Comparison of ENCODE assay signal across 12 cellular contexts in the genomic region with DNA sequence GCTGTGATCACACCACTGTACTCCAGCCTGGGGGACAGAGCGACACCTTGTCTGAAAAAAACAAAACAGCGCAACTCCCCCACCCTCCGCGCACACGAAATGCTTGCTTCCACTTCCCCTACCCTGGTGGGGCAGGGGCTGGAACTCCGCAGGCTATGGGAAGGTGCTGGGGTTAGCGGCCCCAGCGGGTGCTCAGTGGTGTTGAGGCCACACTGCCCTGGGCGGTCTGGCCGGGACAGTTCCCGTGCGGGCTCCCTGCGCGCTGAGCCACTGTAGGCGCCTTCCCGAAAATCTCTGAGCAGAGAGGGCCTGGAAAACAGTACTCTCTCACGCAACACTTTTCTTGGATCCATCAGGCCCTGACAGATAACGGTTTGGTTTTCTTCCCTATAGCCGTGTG. TPM values are rescaled to one million over a fixed set of nuclear protein-coding genes. Genes with fewer than 3 reads are reported as not detected.
DNase-seq lines count a peak whose midpoint lies in the region; ATAC-seq, FAIRE-seq and TF ChIP-seq lines count a peak whose summit lies in the region.
"Had no signal": no experiment of that assay in that cellular context is flagged by ENCODE, and none has a peak within 500 bp of the region (broad histone marks: within the 10 kb centered on the region; RNA-seq: fewer than 3 reads in every experiment).

No MANE protein-coding gene starts in this region.

- POLR2A ChIA-PET in RWPE1 (lab: Yijun Ruan, JAX; ENCODE audit: low non-redundant PET) = no interaction called here

- CTCF ChIA-PET in RWPE1 (lab: Yijun Ruan, JAX) = interaction anchor here (0.6 kb wide), 1 partner anchor 21 kb away, joined by 5 read pairs; no protein-coding TSS in a partner anchor

- H3F3A ChIP-seq in neural cell (ENCODE audit: insufficient read depth, low read length, poor library complexity, severe bottlenecking) = peaks cover 7% of the 10 kb centered on the region

- no peaks in the 10 kb centered on the region for H3K9me2 ChIP-seq in neural cell (ENCODE audit: insufficient read depth, low read length)

- TF ChIP-seq EP300 in gastroesophageal sphincter (IDR thresholded peaks at IDR 0.05) (no peak), neural cell (conservative IDR thresholded peaks at IDR 0.05; ENCODE audit: poor library complexity, severe bottlenecking) (no peak), tibial nerve (IDR thresholded peaks at IDR 0.05) (no peak)

- H3K79me2 ChIP-seq in neural cell (replicated peaks; ENCODE audit: insufficient read depth, low read length) = peaks cover 6% of the 10 kb centered on the region

- no peak for ATAC-seq in gastroesophageal sphincter
- ATAC-seq: CD8-positive, alpha-beta T cell had no signal

- FAIRE-seq in small intestine (lab: Jason Lieb, UNC) = no peak

- H4K20me1 ChIP-seq in neural cell (ENCODE audit: insufficient read depth) = no peaks in the 10 kb centered on the region

- H3K4me2 ChIP-seq in neural cell (ENCODE audit: low read length) = no peak overlapping the region

- in situ Hi-C loops in GM13977 (cut with MboI; ENCODE audit: low pct_unique_long_range_greater_than_20kb, low sequenced_read_pairs, unreplicated experiment) = loop anchor here (25.0 kb wide), 1 partner anchor 232 kb away; no protein-coding TSS in a partner anchor

- DNase-seq in RWPE1 (ENCODE audit: low spot score) (no peak), tibial nerve (ENCODE audit: low spot score in 2 of 2) (no peak), GM13977 (ENCODE audit: low spot score) (no peak), small intestine (no peak), NCI-H1105 (lab: John Stamatoyannopoulos, UW) (no peak), DMS79 (lab: John Stamatoyannopoulos, UW) (no peak)
- DNase-seq: CD8-positive, alpha-beta T cell; glutamatergic neuron; NCI-H446 had no signal

- H3K9me3 ChIP-seq in gastroesophageal sphincter (no peaks in the 10 kb centered on the region), neural cell (ENCODE audit: low read length) (no peaks in the 10 kb centered on the region), tibial nerve (no peaks in the 10 kb centered on the region), small intestine (ENCODE audit: control insufficient read depth, low read depth) (no peaks in the 10 kb centered on the region)
- H3K9me3 ChIP-seq: Peyer's patch had no signal

- peaks cover 0 to 44% (median 20%) of the 10 kb centered on the region in 3 donors for H3K4me1 ChIP-seq in gastroesophageal sphincter
- H3K4me1 ChIP-seq in tibial nerve = peaks cover 0 to 40% (median 16%) of the 10 kb centered on the region in 4 donors
- H3K4me1 ChIP-seq in small intestine (ENCODE audit: control insufficient read depth in 2 of 2, insufficient read depth in 1 of 2, low read depth in 1 of 2, low read length in 1 of 2) = no peaks in the 10 kb centered on the region

- WGBS in gastroesophageal sphincter (ENCODE audit: low coverage in 1 of 2), 2 donors = 72 to 79% methylated on average over 2 to 7 of the region's 19 CpGs
- 81 to 90% methylated on average over 19 of the region's 19 CpGs for WGBS in tibial nerve, 2 donors
- 83 to 85% (median 84%) methylated on average over 19 of the region's 19 CpGs for WGBS in small intestine, 3 donors

- TF ChIP-seq RAD21 in neural cell (conservative IDR thresholded peaks at IDR 0.05) = no peak

- no peak for TF ChIP-seq POLR2A in gastroesophageal sphincter (IDR thresholded peaks at IDR 0.05)
- TF ChIP-seq POLR2A in tibial nerve (IDR thresholded peaks at IDR 0.05) = no peak

- H3K9ac ChIP-seq in neural cell (ENCODE audit: low read length) = peak overlapping the region; percentile 79

- peak overlapping the region in 1 of 2 donors; percentile 91 for H3K4me3 ChIP-seq in gastroesophageal sphincter
- peak overlapping the region; percentile 77 for H3K4me3 ChIP-seq in neural cell (ENCODE audit: low read length)
- H3K4me3 ChIP-seq in tibial nerve = peak overlapping the region in 1 of 4 donors; percentile 93
- H3K4me3 ChIP-seq in small intestine (ENCODE audit: low read depth in 1 of 2, low read length in 2 of 2) = no peak overlapping the region

- no peak overlapping the region for H2AFZ ChIP-seq in neural cell (ENCODE audit: low read depth, low read length)

- no peaks in the 10 kb centered on the region for H3K27me3 ChIP-seq in gastroesophageal sphincter
- no peaks in the 10 kb centered on the region for H3K27me3 ChIP-seq in neural cell (ENCODE audit: insufficient read depth, low read depth, low read length)
- no peaks in the 10 kb centered on the region for H3K27me3 ChIP-seq in tibial nerve
- H3K27me3 ChIP-seq in small intestine (ENCODE audit: control insufficient read depth in 2 of 2, insufficient read depth in 2 of 2, low read length in 2 of 2) = peaks cover 7 to 23% of the 10 kb centered on the region in 2 donors

- TF ChIP-seq CTCF in RWPE1 (conservative IDR thresholded peaks at IDR 0.05; ENCODE audit: low read depth) = no peak
- no peak for TF ChIP-seq CTCF in gastroesophageal sphincter (IDR thresholded peaks at IDR 0.05)
- TF ChIP-seq CTCF in neural cell (IDR thresholded peaks at IDR 0.05; ENCODE audit: poor library complexity, severe bottlenecking) = no peak
- no peak for TF ChIP-seq CTCF in tibial nerve (IDR thresholded peaks at IDR 0.05)
- no peak for TF ChIP-seq CTCF in GM13977 (IDR thresholded peaks at IDR 0.05; ENCODE audit: extremely low read depth, insufficient read depth, missing control alignments)

- no peaks in the 10 kb centered on the region for H3K36me3 ChIP-seq in gastroesophageal sphincter
- no peaks in the 10 kb centered on the region for H3K36me3 ChIP-seq in neural cell (ENCODE audit: insufficient read depth, low read length)
- no peaks in the 10 kb centered on the region for H3K36me3 ChIP-seq in tibial nerve
- no peaks in the 10 kb centered on the region for H3K36me3 ChIP-seq in small intestine (ENCODE audit: control insufficient read depth in 2 of 2, insufficient read depth in 2 of 2, low read length in 2 of 2)
- H3K36me3 ChIP-seq: Peyer's patch had no signal

- peak overlapping the region; percentile 75 for H3K27ac ChIP-seq in RWPE1
- peak overlapping the region in 3 of 4 donors; percentile 85 to 93 (median 88) for H3K27ac ChIP-seq in gastroesophageal sphincter
- peak overlapping the region; percentile 62 for H3K27ac ChIP-seq in neural cell (ENCODE audit: low read length)
- H3K27ac ChIP-seq in tibial nerve = peak overlapping the region in 3 of 4 donors; percentile 73 to 96 (median 95)
- H3K27ac ChIP-seq in small intestine (ENCODE audit: low read depth in 1 of 2, low read length in 1 of 2) = no peak overlapping the region

TF ChIP-seq in neural cell, 6 proteins besides CTCF, POLR2A, EP300 and RAD21:
- TF ChIP-seq SMC3 (conservative IDR thresholded peaks at IDR 0.05; ENCODE audit: poor library complexity) = no peak
- TF ChIP-seq, protein P1, sequence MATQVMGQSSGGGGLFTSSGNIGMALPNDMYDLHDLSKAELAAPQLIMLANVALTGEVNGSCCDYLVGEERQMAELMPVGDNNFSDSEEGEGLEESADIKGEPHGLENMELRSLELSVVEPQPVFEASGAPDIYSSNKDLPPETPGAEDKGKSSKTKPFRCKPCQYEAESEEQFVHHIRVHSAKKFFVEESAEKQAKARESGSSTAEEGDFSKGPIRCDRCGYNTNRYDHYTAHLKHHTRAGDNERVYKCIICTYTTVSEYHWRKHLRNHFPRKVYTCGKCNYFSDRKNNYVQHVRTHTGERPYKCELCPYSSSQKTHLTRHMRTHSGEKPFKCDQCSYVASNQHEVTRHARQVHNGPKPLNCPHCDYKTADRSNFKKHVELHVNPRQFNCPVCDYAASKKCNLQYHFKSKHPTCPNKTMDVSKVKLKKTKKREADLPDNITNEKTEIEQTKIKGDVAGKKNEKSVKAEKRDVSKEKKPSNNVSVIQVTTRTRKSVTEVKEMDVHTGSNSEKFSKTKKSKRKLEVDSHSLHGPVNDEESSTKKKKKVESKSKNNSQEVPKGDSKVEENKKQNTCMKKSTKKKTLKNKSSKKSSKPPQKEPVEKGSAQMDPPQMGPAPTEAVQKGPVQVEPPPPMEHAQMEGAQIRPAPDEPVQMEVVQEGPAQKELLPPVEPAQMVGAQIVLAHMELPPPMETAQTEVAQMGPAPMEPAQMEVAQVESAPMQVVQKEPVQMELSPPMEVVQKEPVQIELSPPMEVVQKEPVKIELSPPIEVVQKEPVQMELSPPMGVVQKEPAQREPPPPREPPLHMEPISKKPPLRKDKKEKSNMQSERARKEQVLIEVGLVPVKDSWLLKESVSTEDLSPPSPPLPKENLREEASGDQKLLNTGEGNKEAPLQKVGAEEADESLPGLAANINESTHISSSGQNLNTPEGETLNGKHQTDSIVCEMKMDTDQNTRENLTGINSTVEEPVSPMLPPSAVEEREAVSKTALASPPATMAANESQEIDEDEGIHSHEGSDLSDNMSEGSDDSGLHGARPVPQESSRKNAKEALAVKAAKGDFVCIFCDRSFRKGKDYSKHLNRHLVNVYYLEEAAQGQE (IDR thresholded peaks at IDR 0.05; ENCODE audit: borderline replicate concordance) = no peak
- no peak for TF ChIP-seq EZH2 (IDR thresholded peaks at IDR 0.05; ENCODE audit: borderline replicate concordance, insufficient read depth, low read length, poor library complexity, severe bottlenecking)
- TF ChIP-seq MXI1 (conservative IDR thresholded peaks at IDR 0.05; ENCODE audit: poor library complexity, severe bottlenecking) = no peak
- TF ChIP-seq POLR2AphosphoS5 (IDR thresholded peaks at IDR 0.05) = no peak
- TF ChIP-seq TAF1 (IDR thresholded peaks at IDR 0.05; ENCODE audit: low read depth) = no peak

RNA-seq across cellular contexts. Expression of a gene that starts 1.1 kb away (rescaled TPM):
- total RNA-seq in gastroesophageal sphincter = 10 to 100 TPM; 18.8 to 59.6 (median 43.6) TPM
- polyA plus RNA-seq in neural cell = 9.8 and 16.0 TPM in 2 replicates
- polyA minus RNA-seq in neural cell = 15.7 and 19.5 TPM in 2 replicates
- total RNA-seq in tibial nerve = 10 to 100 TPM; 18.4 to 55.5 (median 30.4) TPM
- 1 to 10 TPM in 2 of 3 donors, not detected in 1; 2.4 to 5.8 TPM for polyA plus RNA-seq in small intestine

RNA-seq across cellular contexts. Expression of a gene that starts 52.3 kb away (rescaled TPM):
- 100 to 1,000 TPM in 1 of 4 donors, 10 to 100 TPM in 3; 71.3 to 131 (median 84.7) TPM for total RNA-seq in gastroesophageal sphincter
- 232 and 245 TPM in 2 replicates for polyA plus RNA-seq in neural cell
- 198 and 202 TPM in 2 replicates for polyA minus RNA-seq in neural cell
- total RNA-seq in tibial nerve = 100 to 1,000 TPM in 1 of 4 donors, 10 to 100 TPM in 3; 85.1 to 124 (median 89.6) TPM
- polyA plus RNA-seq in small intestine = 10 to 100 TPM; 29.3 to 77.3 (median 40.8) TPM

Comparison
In these comparisons a context has a peak if more than half of its experiments do, and no peak if none do; other contexts are left out.
1. H3K27ac ChIP-seq: peak in RWPE1 (single experiment), gastroesophageal sphincter (3 of 4), neural cell (single experiment) and tibial nerve (3 of 4); none in small intestine (0 of 2).